In the genomic region with DNA sequence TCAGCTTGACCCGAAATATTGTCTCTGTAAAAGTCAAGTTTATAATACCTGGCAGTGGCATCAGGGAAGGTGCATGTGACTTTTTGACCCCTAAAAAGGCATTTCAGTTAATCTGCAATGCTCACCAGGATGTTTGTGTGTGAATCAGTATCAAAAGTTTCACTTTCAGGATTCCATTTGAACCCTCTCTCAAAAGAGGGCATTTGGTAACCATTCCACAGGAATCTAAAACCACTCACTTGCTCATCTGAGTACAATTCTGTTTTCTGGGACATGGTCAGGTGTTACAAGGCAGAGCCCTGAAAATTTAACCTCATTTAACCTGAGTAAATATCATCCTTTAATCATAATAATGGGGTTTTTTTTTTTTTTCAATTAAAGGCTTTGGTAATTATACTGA, we compare ENCODE assay signal across 23 cellular contexts.
"Had no signal": no experiment of that assay in that cellular context is flagged by ENCODE, and none has a peak within 500 bp of the region (broad histone marks: within the 10 kb centered on the region; RNA-seq: fewer than 3 reads in every experiment).

No MANE protein-coding gene starts in this region.

- H3K4me1 ChIP-seq: right lobe of liver had no signal

- H3K4me3 Mint-ChIP-seq: activated CD4-positive, alpha-beta T cell treated with anti-CD3 and anti-CD28 coated beads for 36 hours; activated naive CD8-positive, alpha-beta T cell; activated T-helper 17 cell treated with anti-CD3 and anti-CD28 coated beads, Interleukin-2, amount 50 U/mL, for 72 hours; brain; nephron; stimulated activated effector memory CD8-positive, alpha-beta T cell treated with anti-CD3 and anti-CD28 coated beads, Interleukin-12 subunit alpha, Interleukin-12 subunit beta, amount 100 ng/mL, for 72 hours; stimulated activated naive CD8-positive, alpha-beta T cell treated with anti-CD3 and anti-CD28 coated beads, Interleukin-15, Interleukin-2, amounts not matched to agents 100 ng/mL and 50 ng/mL, for 24 hours had no signal

- H3K27ac ChIP-seq: ascending aorta, foreskin keratinocyte, right lobe of liver, skin epidermis, thoracic aorta had no signal

- H3K4me3 ChIP-seq: ascending aorta, right lobe of liver, skin epidermis, thoracic aorta had no signal

- H3K9me3 ChIP-seq: ascending aorta, right lobe of liver, thoracic aorta had no signal

- ATAC-seq: activated CD4-positive, alpha-beta T cell treated with anti-CD3 and anti-CD28 coated beads for 36 hours; activated T-helper 17 cell treated with anti-CD3 and anti-CD28 coated beads, Interleukin-2, amount 50 U/mL, for 72 hours; esophagus mucosa; foreskin keratinocyte; left cardiac atrium; left ventricle myocardium superior; right lobe of liver; stimulated activated effector memory CD8-positive, alpha-beta T cell treated with anti-CD3 and anti-CD28 coated beads, Interleukin-12 subunit alpha, Interleukin-12 subunit beta, amount 100 ng/mL, for 72 hours had no signal

- DNase-seq: activated CD4-positive, alpha-beta T cell treated with anti-CD3 and anti-CD28 coated beads for 36 hours; activated CD4-positive, alpha-beta T cell treated with anti-CD3 and anti-CD28 coated beads, Interleukin-2, amount 50 U/mL, for 48 hours; activated CD4-positive, CD25-positive, alpha-beta regulatory T cell; activated CD8-positive, alpha-beta memory T cell treated with anti-CD3 and anti-CD28 coated beads for 24 hours; caudate nucleus; foreskin keratinocyte; left cardiac atrium; left ventricle myocardium superior; posterior cingulate gyrus; right lobe of liver; stimulated activated CD4-positive, alpha-beta T cell treated with anti-CD3 and anti-CD28 coated beads, Interleukin-12 subunit alpha, Interleukin-12 subunit beta, amount 100 ng/mL, for 4 hours; stimulated activated CD4-positive, alpha-beta T cell treated with anti-CD3 and anti-CD28 coated beads, Interleukin-4, amount 100 ng/mL, for 24 hours; trophoblast cell had no signal

- H3K27me3 Mint-ChIP-seq: activated CD4-positive, alpha-beta T cell treated with anti-CD3 and anti-CD28 coated beads for 36 hours; activated naive CD8-positive, alpha-beta T cell; activated T-helper 17 cell treated with anti-CD3 and anti-CD28 coated beads, Interleukin-2, amount 50 U/mL, for 72 hours; stimulated activated naive CD8-positive, alpha-beta T cell treated with anti-CD3 and anti-CD28 coated beads, Interleukin-15, Interleukin-2, amounts not matched to agents 100 ng/mL and 50 ng/mL, for 24 hours had no signal

- H3K4me1 Mint-ChIP-seq: nephron; stimulated activated effector memory CD8-positive, alpha-beta T cell treated with anti-CD3 and anti-CD28 coated beads, Interleukin-12 subunit alpha, Interleukin-12 subunit beta, amount 100 ng/mL, for 72 hours had no signal

- H3K36me3 ChIP-seq: ascending aorta, right lobe of liver, thoracic aorta had no signal

- H3K9me3 Mint-ChIP-seq: activated T-helper 17 cell treated with anti-CD3 and anti-CD28 coated beads, Interleukin-2, amount 50 U/mL, for 72 hours; brain; nephron; stimulated activated effector memory CD8-positive, alpha-beta T cell treated with anti-CD3 and anti-CD28 coated beads, Interleukin-12 subunit alpha, Interleukin-12 subunit beta, amount 100 ng/mL, for 72 hours; stimulated activated naive CD8-positive, alpha-beta T cell treated with anti-CD3 and anti-CD28 coated beads, Interleukin-15, Interleukin-2, amounts not matched to agents 100 ng/mL and 50 ng/mL, for 24 hours had no signal

- H3K27me3 ChIP-seq: ascending aorta, foreskin keratinocyte, right lobe of liver had no signal

- H3K27ac Mint-ChIP-seq: activated CD4-positive, alpha-beta T cell treated with anti-CD3 and anti-CD28 coated beads for 36 hours; activated naive CD8-positive, alpha-beta T cell; activated T-helper 17 cell treated with anti-CD3 and anti-CD28 coated beads, Interleukin-2, amount 50 U/mL, for 72 hours; brain; nephron; stimulated activated effector memory CD8-positive, alpha-beta T cell treated with anti-CD3 and anti-CD28 coated beads, Interleukin-12 subunit alpha, Interleukin-12 subunit beta, amount 100 ng/mL, for 72 hours; stimulated activated naive CD8-positive, alpha-beta T cell treated with anti-CD3 and anti-CD28 coated beads, Interleukin-15, Interleukin-2, amounts not matched to agents 100 ng/mL and 50 ng/mL, for 24 hours had no signal

- H3K36me3 Mint-ChIP-seq: activated naive CD8-positive, alpha-beta T cell; brain; stimulated activated effector memory CD8-positive, alpha-beta T cell treated with anti-CD3 and anti-CD28 coated beads, Interleukin-12 subunit alpha, Interleukin-12 subunit beta, amount 100 ng/mL, for 72 hours had no signal
